In genomic region chr3:86554346-86554745, GRCh38 we compare ENCODE assay signal across 21 cellular contexts.
DNase-seq lines count a peak whose midpoint lies in the region; ATAC-seq, FAIRE-seq and TF ChIP-seq lines count a peak whose summit lies in the region.
"Had no signal": no experiment of that assay in that cellular context is flagged by ENCODE, and none has a peak within 500 bp of the region (broad histone marks: within the 10 kb centered on the region; RNA-seq: fewer than 3 reads in every experiment).

No MANE protein-coding gene starts in this region.

- no peak overlapping the region for H3K9ac ChIP-seq in mammary epithelial cell (ENCODE audit: insufficient read depth, low read length)
- H3K9ac ChIP-seq in GM12878 (ENCODE audit: control insufficient read depth, insufficient read depth, low read length): no peak overlapping the region

- no peaks in the 10 kb centered on the region for H4K20me1 ChIP-seq in mammary epithelial cell (ENCODE audit: insufficient read depth, low read length)
- no peaks in the 10 kb centered on the region for H4K20me1 ChIP-seq in GM12878 (ENCODE audit: control insufficient read depth, insufficient read depth)

- no peaks in the 10 kb centered on the region for H3K9me3 ChIP-seq in mammary epithelial cell (replicated peaks; ENCODE audit: insufficient read depth, low read length)
- no peaks in the 10 kb centered on the region for H3K9me3 ChIP-seq in breast epithelium
- no peaks in the 10 kb centered on the region for H3K9me3 ChIP-seq in GM12878 (replicated peaks; ENCODE audit: control insufficient read depth, insufficient read depth, low read length)
- H3K9me3 ChIP-seq: Peyer's patch had no signal

- SMC1A ChIA-PET in GM12878 (lab: Charles Lee; ENCODE audit: uncharacterized antibody, unreplicated experiment): no interaction called here

- H3K4me1 ChIP-seq in mammary epithelial cell (ENCODE audit: insufficient read depth, low read length) (no peaks in the 10 kb centered on the region), breast epithelium (no peaks in the 10 kb centered on the region), GM12878 (ENCODE audit: control insufficient read depth, insufficient read depth, low read length) (no peaks in the 10 kb centered on the region)
- H3K4me1 ChIP-seq: Peyer's patch had no signal

- H3K4me3 ChIP-seq in mammary epithelial cell (replicated peaks in 1 of 3; ENCODE audit: insufficient read depth in 1 of 3, low read depth in 2 of 3, low read length in 3 of 3): no peak overlapping the region
- H3K4me3 ChIP-seq in breast epithelium: no peak overlapping the region
- H3K4me3 ChIP-seq in GM12878: no peak overlapping the region
- H3K4me3 ChIP-seq: Peyer's patch had no signal

- H3K36me3 ChIP-seq in mammary epithelial cell (ENCODE audit: insufficient read depth, low read length) (no peaks in the 10 kb centered on the region), breast epithelium (no peaks in the 10 kb centered on the region), GM12878 (ENCODE audit: control insufficient read depth in 2 of 2, insufficient read depth in 2 of 2, low read length in 1 of 2) (no peaks in the 10 kb centered on the region)
- H3K36me3 ChIP-seq: Peyer's patch had no signal

- H3K27me3 ChIP-seq in mammary epithelial cell (ENCODE audit: insufficient read depth, low read length) (peaks cover 2% of the 10 kb centered on the region), breast epithelium (no peaks in the 10 kb centered on the region), GM12878 (replicated peaks in 1 of 2; ENCODE audit: control insufficient read depth in 2 of 2, insufficient read depth in 2 of 2, low read length in 1 of 2) (no peaks in the 10 kb centered on the region)
- H3K27me3 ChIP-seq: Peyer's patch had no signal

- FAIRE-seq in GM12878 (lab: Jason Lieb, UNC): no peak
- FAIRE-seq: GM18507 had no signal

- TF ChIP-seq RAD21 in GM12878 (IDR thresholded peaks at IDR 0.05; ENCODE audit: insufficient read depth, low read depth, low read length): no peak

- POLR2A ChIA-PET in GM12878 (lab: Charles Lee): no interaction called here

- peak; percentile 62 for ATAC-seq in GM12878
- no peak for ATAC-seq in GM21390 (IDR thresholded peaks at IDR 0.05; ENCODE audit: unreplicated experiment)
- no peak for ATAC-seq in GM18519 (IDR thresholded peaks at IDR 0.05; ENCODE audit: low FRiP score, unreplicated experiment)

- H2AFZ ChIP-seq in mammary epithelial cell (ENCODE audit: low read depth, low read length): peak overlapping the region; percentile 37
- no peak overlapping the region for H2AFZ ChIP-seq in GM12878 (ENCODE audit: control insufficient read depth, low read depth, low read length)

- H3K79me2 ChIP-seq in mammary epithelial cell (ENCODE audit: insufficient read depth, low read length) (no peaks in the 10 kb centered on the region), GM12878 (ENCODE audit: control insufficient read depth, insufficient read depth, low read length) (no peaks in the 10 kb centered on the region)

- peak in 1 of 2 donors; percentile 1 for TF ChIP-seq CTCF in mammary epithelial cell (conservative IDR thresholded peaks at IDR 0.05 in 1 of 2, IDR thresholded peaks at IDR 0.05 in 1 of 2; ENCODE audit: extremely low read depth in 1 of 2, insufficient read depth in 1 of 2, low read depth in 1 of 2, low read length in 2 of 2)
- TF ChIP-seq CTCF in breast epithelium (IDR thresholded peaks at IDR 0.05): no peak
- TF ChIP-seq CTCF in GM12878 (IDR thresholded peaks at IDR 0.05 in 2 of 3, conservative IDR thresholded peaks at IDR 0.05 in 1 of 3; ENCODE audit: control insufficient read depth in 2 of 3, extremely low read depth in 1 of 3, insufficient read depth in 1 of 3, low read depth in 3 of 3, low read length in 3 of 3): no peak

- H3K4me2 ChIP-seq in mammary epithelial cell (ENCODE audit: insufficient read depth, low read depth, low read length) (no peak overlapping the region), GM12878 (ENCODE audit: control insufficient read depth, insufficient read depth) (no peak overlapping the region)

- WGBS in mammary epithelial cell (ENCODE audit: low coverage, missing lambda C conversion rate): 3% methylated on average over 5 of the region's 5 CpGs
- WGBS in GM12878 (ENCODE audit: insufficient coverage, insufficient replicate concordance, low lambda C conversion rate, missing lambda C conversion rate): 28% methylated on average over 5 of the region's 5 CpGs

- CTCF ChIA-PET in mammary epithelial cell (lab: Charles Lee; ENCODE audit: low non-redundant PET) (no interaction called here), GM12878 (lab: Yijun Ruan, JAX) (interaction anchor here (2.1 kb wide), 1 partner anchor 9 kb away, joined by 7 read pairs; no protein-coding TSS in a partner anchor)

- H3K27ac ChIP-seq in mammary epithelial cell (ENCODE audit: insufficient read depth, low read depth, low read length) (no peak overlapping the region), breast epithelium (no peak overlapping the region), GM12878 (ENCODE audit: control insufficient read depth, insufficient read depth) (no peak overlapping the region)
- H3K27ac ChIP-seq: 22Rv1, HL-60, Peyer's patch had no signal

- in situ Hi-C loops in mammary epithelial cell (cut with MboI; ENCODE audit: low sequenced_read_pairs in 2 of 2) (no loop called here), GM12878 (cut with MboI) (no loop called here)

- TF ChIP-seq POLR2A in breast epithelium (IDR thresholded peaks at IDR 0.05) (no peak), GM12878 (IDR thresholded peaks at IDR 0.05; ENCODE audit: low read depth, low read length) (no peak)

- TF ChIP-seq EP300 in GM12878 (IDR thresholded peaks at IDR 0.05; ENCODE audit: borderline replicate concordance in 1 of 2, control insufficient read depth in 1 of 2, low read depth in 2 of 2, low read length in 2 of 2): no peak

- BruUV-seq in mammary epithelial cell (replicated peaks; lab: Mats Ljungman, UMichigan) (no TSS peak), GM12878 (replicated peaks; lab: Mats Ljungman, UMichigan) (no TSS peak)

- peak; percentile 3 for DNase-seq in mammary epithelial cell
- DNase-seq in breast epithelium (ENCODE audit: low spot score in 2 of 2): no peak
- peak; percentile 83 for DNase-seq in NCI-H2227 (lab: John Stamatoyannopoulos, UW; ENCODE audit: unreplicated experiment)
- DNase-seq in GM12878 (ENCODE audit: low read depth, low spot score): no peak
- DNase-seq in NCI-H1105 treated with DMSO at 0.1 percent for 48 hours (lab: John Stamatoyannopoulos, UW): no peak
- DNase-seq in SHP77 treated with DMSO at 0.1 percent for 48 hours (lab: John Stamatoyannopoulos, UW): no peak
- DNase-seq: CD4-positive, alpha-beta T cell; DMS53; H7; NCI-H1436 treated with DMSO at 0.1 percent for 48 hours; NCI-H2029 treated with DMSO at 0.1 percent for 48 hours; NCI-H2171 treated with DMSO at 0.1 percent for 48 hours; NCI-H510A; NCI-H82; Peyer's patch; SHP77 had no signal

- RAD21 ChIA-PET in GM12878 (lab: Charles Lee; ENCODE audit: unreplicated experiment): no interaction called here

- dilution Hi-C loops in mammary epithelial cell (cut with HindIII; ENCODE audit: low sequenced_read_pairs): no loop called here

- intact Hi-C loops in mammary epithelial cell (cut with micrococcal nuclease) (loop anchor here (2.0 kb wide), 1 partner anchor 374 kb away; no protein-coding TSS in a partner anchor), breast epithelium (cut with DNase I; ENCODE audit: low total_unique reads) (no loop called here), GM12878 (cut with micrococcal nuclease; ENCODE audit: unreplicated experiment) (no loop called here)

TF ChIP-seq in GM12878, 131 proteins besides CTCF, POLR2A, EP300 and RAD21:
- TF ChIP-seq MTA3 (IDR thresholded peaks at IDR 0.05; ENCODE audit: borderline replicate concordance, low read length) (no peak), RELB (IDR thresholded peaks at IDR 0.05; ENCODE audit: low read depth) (no peak), SRF (IDR thresholded peaks at IDR 0.05; ENCODE audit: low read depth in 2 of 2, low read length in 2 of 2) (no peak), BHLHE40 (IDR thresholded peaks at IDR 0.05; ENCODE audit: borderline replicate concordance in 1 of 2, low read depth in 2 of 2, low read length in 1 of 2) (peak in 1 of 2 experiments; percentile 49; a peak in 1 of 4 replicates), GATAD2B (conservative IDR thresholded peaks at IDR 0.05; ENCODE audit: low read depth) (no peak)

Comparison
In these comparisons a context has a peak if more than half of its experiments do, and no peak if none do; other contexts are left out.
1. DNase-seq: peak in mammary epithelial cell (single experiment) and NCI-H2227 (single experiment); none in breast epithelium (0 of 2), GM12878 (single experiment), NCI-H1105 treated with DMSO at 0.1 percent for 48 hours (single experiment) and SHP77 treated with DMSO at 0.1 percent for 48 hours (single experiment).